In genomic region chr16:15649727-15650018, GRCh38 we compare ENCODE assay signal across 8 cellular contexts. TPM values are rescaled to one million over a fixed set of nuclear protein-coding genes. Genes with fewer than 3 reads are reported as not detected.
A peak's percentile ranks its signal among the peaks of the same experiment; 100 is the strongest.
DNase-seq lines count a peak whose midpoint lies in the region; ATAC-seq and TF ChIP-seq lines count a peak whose summit lies in the region.

No MANE protein-coding gene starts in this region.

- peak overlapping the region; percentile 96 for H3K27ac Mint-ChIP-seq in activated T-cell treated with anti-CD3 and anti-CD28 coated beads, Interleukin-2, amount 50 U/mL, for 72 hours

- H3K27me3 ChIP-seq in adrenal gland, result no peaks in the 10 kb centered on the region
- H3K27me3 ChIP-seq in liver (ENCODE audit: control insufficient read depth in 4 of 4, insufficient read depth in 4 of 4, low read length in 3 of 4), result no peaks in the 10 kb centered on the region
- H3K27me3 ChIP-seq in thyroid gland, result no peaks in the 10 kb centered on the region

- H3K9me3 ChIP-seq in adrenal gland (replicated peaks in 1 of 3) (no peaks in the 10 kb centered on the region), liver (ENCODE audit: control insufficient read depth in 4 of 4, low read length in 3 of 4) (no peaks in the 10 kb centered on the region), thyroid gland (no peaks in the 10 kb centered on the region)

- no peak for TF ChIP-seq RAD21 in liver (IDR thresholded peaks at IDR 0.05)

- intact Hi-C loops in adrenal gland (cut with DNase I), result no loop called here
- intact Hi-C loops in thyroid gland (cut with DNase I), result no loop called here

- TF ChIP-seq POLR2A in adrenal gland (IDR thresholded peaks at IDR 0.05) (no peak), thyroid gland (IDR thresholded peaks at IDR 0.05) (no peak)

- H3K9ac ChIP-seq in liver (ENCODE audit: low read depth in 1 of 2, low read length in 2 of 2), result peak overlapping the region in 1 of 2 donors; percentile 45

- 0 to 1% (median 0%) methylated on average over 9 to 14 of the region's 14 CpGs for WGBS in adrenal gland, 4 donors
- WGBS in liver, result 2% methylated on average over 14 of the region's 14 CpGs
- WGBS in thyroid gland, 2 donors, result 1 to 3% methylated on average over 10 to 13 of the region's 14 CpGs

- peak overlapping the region; percentile 83 to 96 for H3K4me3 Mint-ChIP-seq in activated T-cell treated with anti-CD3 and anti-CD28 coated beads, Interleukin-2, amount 50 U/mL, for 72 hours

- no peaks in the 10 kb centered on the region for H3K9me3 Mint-ChIP-seq in activated T-cell treated with anti-CD3 and anti-CD28 coated beads, Interleukin-2, amount 50 U/mL, for 72 hours

- no peak for ATAC-seq in activated T-cell treated with anti-CD3 and anti-CD28 coated beads, Interleukin-2, amount 50 U/mL, for 72 hours (replicated peaks in 1 of 2)
- ATAC-seq in HG02981 (IDR thresholded peaks at IDR 0.05; ENCODE audit: unreplicated experiment), result no peak

- peak overlapping the region in 1 of 4 donors; percentile 83 for H3K4me3 ChIP-seq in adrenal gland
- peak overlapping the region; percentile 5 to 92 (median 47) for H3K4me3 ChIP-seq in liver (ENCODE audit: low read depth in 1 of 3, low read length in 3 of 3)
- peak overlapping the region in 1 of 3 donors; percentile 78 for H3K4me3 ChIP-seq in thyroid gland (replicated peaks in 1 of 3)

- peaks cover 48% of the 10 kb centered on the region for H3K4me1 Mint-ChIP-seq in activated T-cell treated with anti-CD3 and anti-CD28 coated beads, Interleukin-2, amount 50 U/mL, for 72 hours (ENCODE audit: low read depth)

- peaks cover 8 to 11% of the 10 kb centered on the region in 2 donors for H3K36me3 Mint-ChIP-seq in activated T-cell treated with anti-CD3 and anti-CD28 coated beads, Interleukin-2, amount 50 U/mL, for 72 hours (ENCODE audit: insufficient read depth in 2 of 2)

- H3K27ac ChIP-seq in adrenal gland (peak overlapping the region in 3 of 5 donors; percentile 4 to 91 (median 56)), liver (ENCODE audit: low read depth in 1 of 2, low read length in 2 of 2) (peak overlapping the region in 1 of 2 donors; percentile 67), thyroid gland (peak overlapping the region in 2 of 3 donors; percentile 75 to 87)

- H3K27me3 Mint-ChIP-seq in activated T-cell treated with anti-CD3 and anti-CD28 coated beads, Interleukin-2, amount 50 U/mL, for 72 hours (ENCODE audit: low read depth), result no peaks in the 10 kb centered on the region

- H3K36me3 ChIP-seq in adrenal gland (replicated peaks in 1 of 2) (no peaks in the 10 kb centered on the region), liver (ENCODE audit: control insufficient read depth in 4 of 4, insufficient read depth in 3 of 4, low read depth in 1 of 4, low read length in 3 of 4) (peaks cover 0 to 1% (median 0%) of the 10 kb centered on the region in 4 donors), thyroid gland (no peaks in the 10 kb centered on the region)

- no peak for TF ChIP-seq CTCF in adrenal gland (IDR thresholded peaks at IDR 0.05)
- TF ChIP-seq CTCF in liver (IDR thresholded peaks at IDR 0.05; ENCODE audit: low read depth, low read length, missing input control), result no peak
- TF ChIP-seq CTCF in thyroid gland (IDR thresholded peaks at IDR 0.05), result no peak

- DNase-seq in activated T-cell treated with anti-CD3 and anti-CD28 coated beads, Interleukin-2, amount 50 U/mL, for 72 hours, result no peak
- no peak for DNase-seq in activated T-cell treated with anti-CD3 and anti-CD28 coated beads, Interleukin-2, amount 50 U/mL, for 48 hours
- DNase-seq in adrenal gland (no peak), thyroid gland (no peak), iPS-NIHi7 (ENCODE audit: extremely low spot score) (no peak), NCI-H2107 (lab: John Stamatoyannopoulos, UW) (no peak)

- H3K4me1 ChIP-seq in adrenal gland (replicated peaks in 1 of 2) (peaks cover 0 to 15% of the 10 kb centered on the region in 2 donors), liver (ENCODE audit: control insufficient read depth in 4 of 4, insufficient read depth in 4 of 4, low read length in 3 of 4) (peaks cover 0 to 17% (median 11%) of the 10 kb centered on the region in 4 donors), thyroid gland (peaks cover 0 to 16% of the 10 kb centered on the region in 2 donors)

TF ChIP-seq in liver, 16 proteins besides CTCF, POLR2A, EP300 and RAD21:
- TF ChIP-seq HNF4G (IDR thresholded peaks at IDR 0.05), result no peak
- no peak for TF ChIP-seq HNF4A (conservative IDR thresholded peaks at IDR 0.05)
- TF ChIP-seq, protein P1, sequence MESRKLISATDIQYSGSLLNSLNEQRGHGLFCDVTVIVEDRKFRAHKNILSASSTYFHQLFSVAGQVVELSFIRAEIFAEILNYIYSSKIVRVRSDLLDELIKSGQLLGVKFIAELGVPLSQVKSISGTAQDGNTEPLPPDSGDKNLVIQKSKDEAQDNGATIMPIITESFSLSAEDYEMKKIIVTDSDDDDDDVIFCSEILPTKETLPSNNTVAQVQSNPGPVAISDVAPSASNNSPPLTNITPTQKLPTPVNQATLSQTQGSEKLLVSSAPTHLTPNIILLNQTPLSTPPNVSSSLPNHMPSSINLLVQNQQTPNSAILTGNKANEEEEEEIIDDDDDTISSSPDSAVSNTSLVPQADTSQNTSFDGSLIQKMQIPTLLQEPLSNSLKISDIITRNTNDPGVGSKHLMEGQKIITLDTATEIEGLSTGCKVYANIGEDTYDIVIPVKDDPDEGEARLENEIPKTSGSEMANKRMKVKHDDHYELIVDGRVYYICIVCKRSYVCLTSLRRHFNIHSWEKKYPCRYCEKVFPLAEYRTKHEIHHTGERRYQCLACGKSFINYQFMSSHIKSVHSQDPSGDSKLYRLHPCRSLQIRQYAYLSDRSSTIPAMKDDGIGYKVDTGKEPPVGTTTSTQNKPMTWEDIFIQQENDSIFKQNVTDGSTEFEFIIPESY (IDR thresholded peaks at IDR 0.05), result no peak
- TF ChIP-seq YY1 (IDR thresholded peaks at IDR 0.05), result no peak
- no peak for TF ChIP-seq TAF1 (conservative IDR thresholded peaks at IDR 0.05)
- no peak for TF ChIP-seq EGR1 (IDR thresholded peaks at IDR 0.05; ENCODE audit: low read depth in 2 of 2)
- no peak for TF ChIP-seq FOXA1 (IDR thresholded peaks at IDR 0.05)
- no peak for TF ChIP-seq GABPA (IDR thresholded peaks at IDR 0.05 in 1 of 2, conservative IDR thresholded peaks at IDR 0.05 in 1 of 2)
- TF ChIP-seq JUND (IDR thresholded peaks at IDR 0.05), result no peak
- no peak for TF ChIP-seq SP1 (IDR thresholded peaks at IDR 0.05)
- TF ChIP-seq NR2F2 (IDR thresholded peaks at IDR 0.05), result no peak
- TF ChIP-seq, protein P2, sequence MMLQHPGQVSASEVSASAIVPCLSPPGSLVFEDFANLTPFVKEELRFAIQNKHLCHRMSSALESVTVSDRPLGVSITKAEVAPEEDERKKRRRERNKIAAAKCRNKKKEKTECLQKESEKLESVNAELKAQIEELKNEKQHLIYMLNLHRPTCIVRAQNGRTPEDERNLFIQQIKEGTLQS (IDR thresholded peaks at IDR 0.05), result no peak
- TF ChIP-seq, protein P3, sequence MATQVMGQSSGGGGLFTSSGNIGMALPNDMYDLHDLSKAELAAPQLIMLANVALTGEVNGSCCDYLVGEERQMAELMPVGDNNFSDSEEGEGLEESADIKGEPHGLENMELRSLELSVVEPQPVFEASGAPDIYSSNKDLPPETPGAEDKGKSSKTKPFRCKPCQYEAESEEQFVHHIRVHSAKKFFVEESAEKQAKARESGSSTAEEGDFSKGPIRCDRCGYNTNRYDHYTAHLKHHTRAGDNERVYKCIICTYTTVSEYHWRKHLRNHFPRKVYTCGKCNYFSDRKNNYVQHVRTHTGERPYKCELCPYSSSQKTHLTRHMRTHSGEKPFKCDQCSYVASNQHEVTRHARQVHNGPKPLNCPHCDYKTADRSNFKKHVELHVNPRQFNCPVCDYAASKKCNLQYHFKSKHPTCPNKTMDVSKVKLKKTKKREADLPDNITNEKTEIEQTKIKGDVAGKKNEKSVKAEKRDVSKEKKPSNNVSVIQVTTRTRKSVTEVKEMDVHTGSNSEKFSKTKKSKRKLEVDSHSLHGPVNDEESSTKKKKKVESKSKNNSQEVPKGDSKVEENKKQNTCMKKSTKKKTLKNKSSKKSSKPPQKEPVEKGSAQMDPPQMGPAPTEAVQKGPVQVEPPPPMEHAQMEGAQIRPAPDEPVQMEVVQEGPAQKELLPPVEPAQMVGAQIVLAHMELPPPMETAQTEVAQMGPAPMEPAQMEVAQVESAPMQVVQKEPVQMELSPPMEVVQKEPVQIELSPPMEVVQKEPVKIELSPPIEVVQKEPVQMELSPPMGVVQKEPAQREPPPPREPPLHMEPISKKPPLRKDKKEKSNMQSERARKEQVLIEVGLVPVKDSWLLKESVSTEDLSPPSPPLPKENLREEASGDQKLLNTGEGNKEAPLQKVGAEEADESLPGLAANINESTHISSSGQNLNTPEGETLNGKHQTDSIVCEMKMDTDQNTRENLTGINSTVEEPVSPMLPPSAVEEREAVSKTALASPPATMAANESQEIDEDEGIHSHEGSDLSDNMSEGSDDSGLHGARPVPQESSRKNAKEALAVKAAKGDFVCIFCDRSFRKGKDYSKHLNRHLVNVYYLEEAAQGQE (IDR thresholded peaks at IDR 0.05), result no peak
- no peak for TF ChIP-seq MAX (IDR thresholded peaks at IDR 0.05)
- TF ChIP-seq FOXA2 (IDR thresholded peaks at IDR 0.05), result no peak
- no peak for TF ChIP-seq RXRA (IDR thresholded peaks at IDR 0.05)

RNA-seq across cellular contexts. Expression of gene NDE1, which starts 0.4 kb away (rescaled TPM):
- total RNA-seq in activated T-cell treated with anti-CD3 and anti-CD28 coated beads, Interleukin-2, amount 50 U/mL, for 72 hours, result 100 to 1,000 TPM; 106 to 122 TPM
- total RNA-seq in adrenal gland (10 to 100 TPM in 7 of 8 donors, 1 to 10 TPM in 1; 6.3 to 21.6 (median 19.6) TPM), liver (10 to 100 TPM in 1 of 2 donors, 1 to 10 TPM in 1; 5.8 to 17.3 TPM), thyroid gland (10 to 100 TPM in 3 of 4 donors, 1 to 10 TPM in 1; 7.7 to 21.3 (median 14.7) TPM)
- polyA plus RNA-seq in adrenal gland (10 to 100 TPM in 1 of 3 donors, 1 to 10 TPM in 2; 3.1 to 10.9 (median 9.3) TPM), liver (1 to 10 TPM; 2.5 to 3.0 TPM)

RNA-seq across cellular contexts. Expression of gene MARF1, which starts 6.7 kb away (rescaled TPM):
- 10 to 100 TPM; 74.3 TPM for total RNA-seq in activated T-cell treated with anti-CD3 and anti-CD28 coated beads, Interleukin-2, amount 50 U/mL, for 72 hours
- total RNA-seq in adrenal gland (10 to 100 TPM; 29.6 to 77.9 (median 38.4) TPM), liver (10 to 100 TPM; 16.5 to 19.8 TPM), thyroid gland (10 to 100 TPM; 50.7 to 55.5 (median 53.1) TPM)
- polyA plus RNA-seq in adrenal gland (10 to 100 TPM; 13.2 to 32.6 (median 21.5) TPM), liver (1 to 10 TPM; 7.0 to 8.6 TPM)

Comparison
In these comparisons a context has a peak if more than half of its experiments do, and no peak if none do; other contexts are left out.
1. RNA of gene NDE1, which starts 0.4 kb away (total RNA-seq): 106 to 122 TPM in activated T-cell treated with anti-CD3 and anti-CD28 coated beads, Interleukin-2, amount 50 U/mL, for 72 hours; 6.3 to 21.6 TPM in adrenal gland, 5.8 to 17.3 TPM in liver and 7.7 to 21.3 TPM in thyroid gland; every median in the first group is over 4 times any median in the second.